In genomic region chr10:75375828-75376227, GRCh38 we compare ENCODE assay signal across 9 cellular contexts. TPM values are rescaled to one million over a fixed set of nuclear protein-coding genes. Genes with fewer than 3 reads are reported as not detected.
DNase-seq lines count a peak whose midpoint lies in the region; ATAC-seq and TF ChIP-seq lines count a peak whose summit lies in the region.
"Had no signal": no experiment of that assay in that cellular context is flagged by ENCODE, and none has a peak within 500 bp of the region (broad histone marks: within the 10 kb centered on the region; RNA-seq: fewer than 3 reads in every experiment).

No MANE protein-coding gene starts in this region.

- CTCF ChIA-PET in activated B cell treated with CpG ODN at 0.5 μM for 24 hours (lab: Charles Lee), result no interaction called here

- DNase-seq in CD1c-positive myeloid dendritic cell (ENCODE audit: extremely low spot score) (peak; percentile 87), activated B cell treated with CpG ODN at 0.5 μM for 24 hours (no peak), NCI-H146 (lab: John Stamatoyannopoulos, UW) (no peak)
- no peak for DNase-seq in stimulated activated CD4-positive, alpha-beta T cell treated with anti-CD3 and anti-CD28 coated beads, Interleukin-2, amount 100 ng/mL, for 24 hours
- no peak for DNase-seq in natural killer cell treated with Interleukin-12 subunit alpha and Interleukin-12 subunit beta and Interleukin-15 and Interleukin-18, amount 100 ng/mL, for 72 hours (ENCODE audit: low spot score)
- DNase-seq in T-helper 2 cell treated with Interferon-gamma antibody and Interleukin-4, amounts not matched to agents 5 μg/mL and 100 μg/mL, for 36 hours (ENCODE audit: low spot score), result no peak
- DNase-seq: activated T-cell treated with anti-CD3 and anti-CD28 coated beads, Interleukin-2, amount 50 U/mL, for 72 hours had no signal

- peak; percentile 90 for ATAC-seq in GM21360 (IDR thresholded peaks at IDR 0.05; ENCODE audit: unreplicated experiment)
- ATAC-seq in HG03196 (IDR thresholded peaks at IDR 0.05; ENCODE audit: unreplicated experiment), result peak; percentile 63
- ATAC-seq in activated B cell treated with CpG ODN at 0.5 μM for 24 hours (ENCODE audit: low read depth), result peak; percentile 45
- no peak for ATAC-seq in natural killer cell treated with Interleukin-12 subunit alpha and Interleukin-12 subunit beta and Interleukin-15 and Interleukin-18, amount 100 ng/mL, for 72 hours
- ATAC-seq: activated T-cell treated with anti-CD3 and anti-CD28 coated beads, Interleukin-2, amount 50 U/mL, for 72 hours had no signal

- no peak overlapping the region for H3K4me3 Mint-ChIP-seq in activated B cell treated with CpG ODN at 0.5 μM for 24 hours
- H3K4me3 Mint-ChIP-seq in natural killer cell treated with Interleukin-12 subunit alpha and Interleukin-12 subunit beta and Interleukin-15 and Interleukin-18, amount 100 ng/mL, for 72 hours, result no peak overlapping the region
- no peak overlapping the region for H3K4me3 Mint-ChIP-seq in T-helper 2 cell treated with Interferon-gamma antibody and Interleukin-4, amounts not matched to agents 5 μg/mL and 100 μg/mL, for 36 hours
- H3K4me3 Mint-ChIP-seq: activated T-cell treated with anti-CD3 and anti-CD28 coated beads, Interleukin-2, amount 50 U/mL, for 72 hours had no signal

- H3K4me1 Mint-ChIP-seq in activated B cell treated with CpG ODN at 0.5 μM for 24 hours, result peaks cover 8% of the 10 kb centered on the region
- no peaks in the 10 kb centered on the region for H3K4me1 Mint-ChIP-seq in natural killer cell treated with Interleukin-12 subunit alpha and Interleukin-12 subunit beta and Interleukin-15 and Interleukin-18, amount 100 ng/mL, for 72 hours (ENCODE audit: low read depth in 2 of 2)
- no peaks in the 10 kb centered on the region for H3K4me1 Mint-ChIP-seq in T-helper 2 cell treated with Interferon-gamma antibody and Interleukin-4, amounts not matched to agents 5 μg/mL and 100 μg/mL, for 36 hours (ENCODE audit: low read depth)

- TF ChIP-seq CTCF in activated B cell treated with CpG ODN at 0.5 μM for 24 hours (IDR thresholded peaks at IDR 0.05), result no peak

- H3K9me3 Mint-ChIP-seq in activated B cell treated with CpG ODN at 0.5 μM for 24 hours, result no peaks in the 10 kb centered on the region
- H3K9me3 Mint-ChIP-seq in natural killer cell treated with Interleukin-12 subunit alpha and Interleukin-12 subunit beta and Interleukin-15 and Interleukin-18, amount 100 ng/mL, for 72 hours, result no peaks in the 10 kb centered on the region
- no peaks in the 10 kb centered on the region for H3K9me3 Mint-ChIP-seq in T-helper 2 cell treated with Interferon-gamma antibody and Interleukin-4, amounts not matched to agents 5 μg/mL and 100 μg/mL, for 36 hours
- H3K9me3 Mint-ChIP-seq: activated T-cell treated with anti-CD3 and anti-CD28 coated beads, Interleukin-2, amount 50 U/mL, for 72 hours had no signal

- intact Hi-C loops in activated B cell treated with CpG ODN at 0.5 μM for 24 hours (cut with micrococcal nuclease), result no loop called here

- POLR2A ChIA-PET in activated B cell treated with CpG ODN at 0.5 μM for 24 hours (lab: Charles Lee), result no interaction called here

- no peaks in the 10 kb centered on the region for H3K36me3 Mint-ChIP-seq in activated B cell treated with CpG ODN at 0.5 μM for 24 hours (ENCODE audit: low read depth)
- H3K36me3 Mint-ChIP-seq in natural killer cell treated with Interleukin-12 subunit alpha and Interleukin-12 subunit beta and Interleukin-15 and Interleukin-18, amount 100 ng/mL, for 72 hours, result no peaks in the 10 kb centered on the region
- H3K36me3 Mint-ChIP-seq in T-helper 2 cell treated with Interferon-gamma antibody and Interleukin-4, amounts not matched to agents 5 μg/mL and 100 μg/mL, for 36 hours (ENCODE audit: low read depth), result no peaks in the 10 kb centered on the region

- no peak overlapping the region for H3K27ac Mint-ChIP-seq in activated B cell treated with CpG ODN at 0.5 μM for 24 hours
- H3K27ac Mint-ChIP-seq in natural killer cell treated with Interleukin-12 subunit alpha and Interleukin-12 subunit beta and Interleukin-15 and Interleukin-18, amount 100 ng/mL, for 72 hours, result no peak overlapping the region
- H3K27ac Mint-ChIP-seq in T-helper 2 cell treated with Interferon-gamma antibody and Interleukin-4, amounts not matched to agents 5 μg/mL and 100 μg/mL, for 36 hours, result no peak overlapping the region
- H3K27ac Mint-ChIP-seq: activated T-cell treated with anti-CD3 and anti-CD28 coated beads, Interleukin-2, amount 50 U/mL, for 72 hours had no signal

- peaks cover 4% of the 10 kb centered on the region for H3K27me3 Mint-ChIP-seq in activated B cell treated with CpG ODN at 0.5 μM for 24 hours
- peaks cover 5 to 17% of the 10 kb centered on the region in 2 donors for H3K27me3 Mint-ChIP-seq in natural killer cell treated with Interleukin-12 subunit alpha and Interleukin-12 subunit beta and Interleukin-15 and Interleukin-18, amount 100 ng/mL, for 72 hours
- H3K27me3 Mint-ChIP-seq in T-helper 2 cell treated with Interferon-gamma antibody and Interleukin-4, amounts not matched to agents 5 μg/mL and 100 μg/mL, for 36 hours (ENCODE audit: low read depth), result no peaks in the 10 kb centered on the region

RNA-seq across cellular contexts. Expression of gene ZNF503, which starts 25.7 kb away (rescaled TPM):
- total RNA-seq in activated B cell treated with CpG ODN at 0.5 μM for 24 hours, result not detected in 2 replicates
- under 1 TPM; 0.11 to 0.21 TPM for total RNA-seq in natural killer cell treated with Interleukin-12 subunit alpha and Interleukin-12 subunit beta and Interleukin-15 and Interleukin-18, amount 100 ng/mL, for 72 hours

RNA-seq across cellular contexts. Expression of gene LRMDA, which starts 55.6 kb away (rescaled TPM):
- total RNA-seq in activated B cell treated with CpG ODN at 0.5 μM for 24 hours, result not detected in 2 replicates
- 1 to 10 TPM in 1 of 2 donors, under 1 TPM in 1; 0.92 to 1.8 TPM for total RNA-seq in natural killer cell treated with Interleukin-12 subunit alpha and Interleukin-12 subunit beta and Interleukin-15 and Interleukin-18, amount 100 ng/mL, for 72 hours
- total RNA-seq: activated T-cell treated with anti-CD3 and anti-CD28 coated beads, Interleukin-2, amount 50 U/mL, for 72 hours had no signal

Comparison
In these comparisons a context has a peak if more than half of its experiments do, and no peak if none do; other contexts are left out.
1. ATAC-seq: peak in GM21360 (single experiment), HG03196 (single experiment) and activated B cell treated with CpG ODN at 0.5 μM for 24 hours (single experiment); none in natural killer cell treated with Interleukin-12 subunit alpha and Interleukin-12 subunit beta and Interleukin-15 and Interleukin-18, amount 100 ng/mL, for 72 hours (0 of 2).